Comparison of ENCODE assay signal across 26 cellular contexts in the genomic region with DNA sequence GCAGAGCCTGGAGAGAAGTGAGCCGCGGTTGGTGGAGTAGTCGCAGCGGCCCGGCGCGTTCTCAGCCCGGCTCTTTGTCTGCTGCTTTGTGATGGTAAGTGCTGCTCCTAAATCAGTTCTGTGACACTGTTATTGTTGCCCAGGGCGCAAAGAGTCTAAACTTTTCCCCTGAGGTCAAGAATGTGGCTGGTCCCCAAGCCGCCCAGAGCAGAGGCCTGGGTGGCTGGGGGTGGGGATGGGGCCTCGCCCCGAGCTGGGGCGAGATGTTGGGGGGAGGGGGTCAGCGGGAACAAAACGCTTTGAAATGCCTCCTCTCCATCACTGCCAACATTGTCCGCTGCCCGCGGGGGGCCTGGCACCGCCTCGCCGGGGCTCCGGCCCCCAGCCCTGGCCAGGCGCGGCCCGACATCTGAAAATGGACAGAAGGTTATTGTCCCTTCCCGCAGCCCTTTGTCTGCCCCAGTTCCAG. TPM values are rescaled to one million over a fixed set of nuclear protein-coding genes. Genes with fewer than 3 reads are reported as not detected.
DNase-seq lines count a peak whose midpoint lies in the region; ATAC-seq lines count a peak whose summit lies in the region.
"Had no signal": no experiment of that assay in that cellular context is flagged by ENCODE, and none has a peak within 500 bp of the region (broad histone marks: within the 10 kb centered on the region; RNA-seq: fewer than 3 reads in every experiment).

No MANE protein-coding gene starts in this region.

- H3K36me3 ChIP-seq in H7 (replicated peaks; ENCODE audit: control insufficient read depth, insufficient read depth, low read length), result no peaks in the 10 kb centered on the region
- H3K36me3 ChIP-seq in trophoblast cell (ENCODE audit: control insufficient read depth in 1 of 2, insufficient read depth in 2 of 2, low read length in 2 of 2), result no peaks in the 10 kb centered on the region
- H3K36me3 ChIP-seq: brain microvascular endothelial cell, ovary, vagina had no signal

- no peak overlapping the region for H3K4ac ChIP-seq in trophoblast cell (ENCODE audit: low read depth, low read length)

- H3K4me1 ChIP-seq in trophoblast cell (ENCODE audit: control insufficient read depth in 1 of 2, insufficient read depth in 2 of 2, low read length in 2 of 2), result peaks cover 5 to 8% of the 10 kb centered on the region in 2 experiments
- H3K4me1 ChIP-seq: vagina had no signal

- H3K4me1 Mint-ChIP-seq in activated T-helper 17 cell treated with anti-CD3 and anti-CD28 coated beads, Interleukin-2, amount 50 U/mL, for 72 hours, result no peaks in the 10 kb centered on the region

- no peak overlapping the region for H2AK5ac ChIP-seq in trophoblast cell (ENCODE audit: low read length)

- H2AFZ ChIP-seq in trophoblast cell (ENCODE audit: insufficient read depth, low read length, poor library complexity), result peak overlapping the region; percentile 8
- H2AFZ ChIP-seq: hepatocyte had no signal

- peak; percentile 86 for DNase-seq in H7
- peak; percentile 75 for DNase-seq in islet precursor cell
- DNase-seq in trophoblast cell, result no peak
- DNase-seq in NCI-H2171 (lab: John Stamatoyannopoulos, UW), result no peak
- no peak for DNase-seq in T-helper 2 cell
- DNase-seq: ACHN; activated T-cell treated with anti-CD3 and anti-CD28 coated beads, Interleukin-2, amount 50 U/mL, for 4 hours; brain microvascular endothelial cell; cortex of kidney; DMS153; GF-D8; NCI-H1436 treated with DMSO at 0.1 percent for 48 hours; NCI-H2227 treated with DMSO at 0.1 percent for 48 hours; NCI-H82; ovary; T-helper 9 cell had no signal

- H3K4me3 Mint-ChIP-seq in activated T-helper 17 cell treated with anti-CD3 and anti-CD28 coated beads, Interleukin-2, amount 50 U/mL, for 72 hours, result no peak overlapping the region
- H3K4me3 Mint-ChIP-seq: activated T-cell treated with anti-CD3 and anti-CD28 coated beads, Interleukin-2, amount 50 U/mL, for 4 hours had no signal

- ATAC-seq in HG02798 (IDR thresholded peaks at IDR 0.05; ENCODE audit: poor library complexity, unreplicated experiment), result no peak
- no peak for ATAC-seq in activated T-helper 17 cell treated with anti-CD3 and anti-CD28 coated beads, Interleukin-2, amount 50 U/mL, for 72 hours (replicated peaks)
- ATAC-seq: activated CD4-positive, CD25-positive, alpha-beta regulatory T cell treated with anti-CD3 and anti-CD28 coated beads, Interleukin-2, amount 50 U/mL, for 24 hours; activated naive CD4-positive, alpha-beta T cell treated with anti-CD3 and anti-CD28 coated beads, Interleukin-2, amount 50 U/mL, for 72 hours; activated T-cell treated with anti-CD3 and anti-CD28 coated beads, Interleukin-2, amount 50 U/mL, for 4 hours; HCT116; left lobe of liver had no signal

- H4K8ac ChIP-seq in trophoblast cell (ENCODE audit: low read depth, low read length), result no peak overlapping the region

- H3K4me3 ChIP-seq in H7 (ENCODE audit: insufficient read depth, low read depth, low read length) (no peak overlapping the region), trophoblast cell (ENCODE audit: low read depth, low read length) (no peak overlapping the region)
- H3K4me3 ChIP-seq: hepatocyte, ovary, skin epidermis, vagina had no signal

- no peaks in the 10 kb centered on the region for H3K9me3 ChIP-seq in trophoblast cell (ENCODE audit: insufficient read depth, low read depth, low read length)
- H3K9me3 ChIP-seq: ovary, vagina had no signal

- H2BK120ac ChIP-seq in trophoblast cell (ENCODE audit: insufficient read depth, low read length, poor library complexity), result no peak overlapping the region

- H3K27ac Mint-ChIP-seq in activated T-helper 17 cell treated with anti-CD3 and anti-CD28 coated beads, Interleukin-2, amount 50 U/mL, for 72 hours, result no peak overlapping the region
- H3K27ac Mint-ChIP-seq: activated naive CD4-positive, alpha-beta T cell treated with anti-CD3 and anti-CD28 coated beads, Interleukin-2, amount 50 U/mL, for 72 hours had no signal

- no peak overlapping the region for H3K18ac ChIP-seq in trophoblast cell (ENCODE audit: low read length)

- no peak overlapping the region for H3K14ac ChIP-seq in trophoblast cell (ENCODE audit: low read length)

- H3K9me3 Mint-ChIP-seq in activated T-helper 17 cell treated with anti-CD3 and anti-CD28 coated beads, Interleukin-2, amount 50 U/mL, for 72 hours, result no peaks in the 10 kb centered on the region
- H3K9me3 Mint-ChIP-seq: activated naive CD4-positive, alpha-beta T cell treated with anti-CD3 and anti-CD28 coated beads, Interleukin-2, amount 50 U/mL, for 72 hours; activated T-cell treated with anti-CD3 and anti-CD28 coated beads, Interleukin-2, amount 50 U/mL, for 4 hours had no signal

- WGBS in trophoblast cell (ENCODE audit: extremely low coverage, insufficient coverage, insufficient read length), result no CpG with 5 or more reads among the region's 26 CpGs

- H3K9ac ChIP-seq in trophoblast cell (ENCODE audit: low read length), result no peak overlapping the region

- H3K4me2 ChIP-seq in trophoblast cell (ENCODE audit: low read length), result no peak overlapping the region
- H3K4me2 ChIP-seq: hepatocyte had no signal

- H4K91ac ChIP-seq in trophoblast cell (ENCODE audit: low read depth, low read length), result no peak overlapping the region

- peaks cover 2% of the 10 kb centered on the region for H3K79me1 ChIP-seq in trophoblast cell (ENCODE audit: low read length)

- H3K23ac ChIP-seq in trophoblast cell (ENCODE audit: low read length), result no peak overlapping the region

- H3K27ac ChIP-seq in cingulate gyrus (ENCODE audit: low read depth, low read length) (peak overlapping the region; percentile 99), trophoblast cell (ENCODE audit: low read depth, low read length) (no peak overlapping the region)
- H3K27ac ChIP-seq: brain microvascular endothelial cell, hepatocyte, ovary, skin epidermis, vagina had no signal

- no peak overlapping the region for H4K12ac ChIP-seq in trophoblast cell (ENCODE audit: low read depth, low read length)

- no peak overlapping the region for H2BK5ac ChIP-seq in trophoblast cell (ENCODE audit: low read depth, low read length, poor library complexity)

- H3K27me3 Mint-ChIP-seq in activated T-helper 17 cell treated with anti-CD3 and anti-CD28 coated beads, Interleukin-2, amount 50 U/mL, for 72 hours, result peaks cover 22% of the 10 kb centered on the region

- no peaks in the 10 kb centered on the region for H3K79me2 ChIP-seq in trophoblast cell (ENCODE audit: control insufficient read depth, insufficient read depth, low read length, poor library complexity)
- H3K79me2 ChIP-seq: hepatocyte had no signal

- no peaks in the 10 kb centered on the region for H3K36me3 Mint-ChIP-seq in activated T-helper 17 cell treated with anti-CD3 and anti-CD28 coated beads, Interleukin-2, amount 50 U/mL, for 72 hours (ENCODE audit: low read depth)
- H3K36me3 Mint-ChIP-seq: activated naive CD4-positive, alpha-beta T cell treated with anti-CD3 and anti-CD28 coated beads, Interleukin-2, amount 50 U/mL, for 72 hours had no signal

- H2BK12ac ChIP-seq in trophoblast cell (ENCODE audit: low read length), result no peak overlapping the region

- H3K27me3 ChIP-seq in H7 (ENCODE audit: control insufficient read depth, insufficient read depth, low read length) (peaks cover 65% of the 10 kb centered on the region), trophoblast cell (ENCODE audit: insufficient read depth, low read length) (no peaks in the 10 kb centered on the region)
- H3K27me3 ChIP-seq: brain microvascular endothelial cell, ovary, vagina had no signal

RNA-seq across cellular contexts. Expression of gene CERCAM, which starts 11.7 kb away (rescaled TPM):
- total RNA-seq in H7 (2014; rRNA removed; shearing (Covaris generic)), result 12.6 and 15.5 TPM in 2 replicates
- 83.1 and 83.9 TPM in 2 replicates for polyA plus RNA-seq in trophoblast cell (2013)
- total RNA-seq in activated T-helper 17 cell treated with anti-CD3 and anti-CD28 coated beads, Interleukin-2, amount 50 U/mL, for 72 hours, result 1 to 10 TPM in 1 of 2 donors, under 1 TPM in 1; 0.56 to 1.7 TPM

RNA-seq across cellular contexts. Expression of gene URM1, which starts 37.8 kb away (rescaled TPM):
- total RNA-seq in H7 (2014; rRNA removed; shearing (Covaris generic)), result 74.3 and 99.6 TPM in 2 replicates
- polyA plus RNA-seq in trophoblast cell (2013), result 35.0 and 35.4 TPM in 2 replicates
- 10 to 100 TPM; 41.4 to 83.5 TPM for total RNA-seq in activated T-helper 17 cell treated with anti-CD3 and anti-CD28 coated beads, Interleukin-2, amount 50 U/mL, for 72 hours

RNA-seq across cellular contexts. Expression of gene ODF2, which starts 46.8 kb away (rescaled TPM):
- total RNA-seq in H7 (2014; rRNA removed; shearing (Covaris generic)), result 12.0 and 15.8 TPM in 2 replicates
- polyA plus RNA-seq in trophoblast cell (2013), result 34.5 and 36.5 TPM in 2 replicates
- 10 to 100 TPM; 49.4 to 66.2 TPM for total RNA-seq in activated T-helper 17 cell treated with anti-CD3 and anti-CD28 coated beads, Interleukin-2, amount 50 U/mL, for 72 hours

Comparison
In these comparisons a context has a peak if more than half of its experiments do, and no peak if none do; other contexts are left out.
1. DNase-seq: peak in H7 (single experiment) and islet precursor cell (single experiment); none in trophoblast cell (0 of 2), NCI-H2171 (single experiment) and T-helper 2 cell (0 of 5).